In genomic region chr5:132256086-132256782, GRCh38 we compare ENCODE assay signal across 1 cellular context.
TF ChIP-seq lines count a peak whose summit lies in the region.

No MANE protein-coding gene starts in this region.

TF ChIP-seq in IMR-90, 13 proteins besides CTCF, POLR2A, EP300 and RAD21:
- TF ChIP-seq ELK1 (IDR thresholded peaks at IDR 0.05; ENCODE audit: borderline replicate concordance, low read depth, low read length), result no peak
- TF ChIP-seq USF2 (IDR thresholded peaks at IDR 0.05; ENCODE audit: low read depth, low read length), result no peak
- no peak for TF ChIP-seq CHD1 (IDR thresholded peaks at IDR 0.05; ENCODE audit: low read depth, low read length)
- TF ChIP-seq SMC3 (IDR thresholded peaks at IDR 0.05; ENCODE audit: low read depth, low read length), result no peak
- no peak for TF ChIP-seq MAZ (IDR thresholded peaks at IDR 0.05; ENCODE audit: borderline replicate concordance, low read depth, low read length)
- no peak for TF ChIP-seq MAFK (IDR thresholded peaks at IDR 0.05; ENCODE audit: low read depth, low read length)
- TF ChIP-seq FOS (IDR thresholded peaks at IDR 0.05; ENCODE audit: low read depth, low read length), result no peak
- no peak for TF ChIP-seq RFX5 (IDR thresholded peaks at IDR 0.05; ENCODE audit: low read depth, low read length)
- TF ChIP-seq MXI1 (IDR thresholded peaks at IDR 0.05; ENCODE audit: borderline replicate concordance, low read depth, low read length), result no peak
- TF ChIP-seq RCOR1 (IDR thresholded peaks at IDR 0.05; ENCODE audit: insufficient replicate concordance, low read length), result no peak
